14 cellular contexts compared by ENCODE assay signal in genomic region chr22:19176175-19176630, GRCh38. TPM values are rescaled to one million over a fixed set of nuclear protein-coding genes. Genes with fewer than 3 reads are reported as not detected.
DNase-seq lines count a peak whose midpoint lies in the region; ATAC-seq and TF ChIP-seq lines count a peak whose summit lies in the region.
"Had no signal": no experiment of that assay in that cellular context is flagged by ENCODE, and none has a peak within 500 bp of the region (broad histone marks: within the 10 kb centered on the region; RNA-seq: fewer than 3 reads in every experiment).

No MANE protein-coding gene starts in this region.

- H3K79me2 ChIP-seq in hepatocyte, result peaks cover 51% of the 10 kb centered on the region

- TF ChIP-seq CTCF in natural killer cell (IDR thresholded peaks at IDR 0.05) (no peak), hepatocyte (IDR thresholded peaks at IDR 0.05; ENCODE audit: poor library complexity) (no peak)

- H3K9ac ChIP-seq in subcutaneous abdominal adipose tissue (ENCODE audit: low read length in 5 of 5), result no peak overlapping the region

- H3K4me3 Mint-ChIP-seq in natural killer cell treated with Interleukin-12 subunit alpha and Interleukin-12 subunit beta and Interleukin-15 and Interleukin-18, amount 100 ng/mL, for 72 hours, result peak overlapping the region; percentile 63
- no peak overlapping the region for H3K4me3 Mint-ChIP-seq in natural killer cell

- no peaks in the 10 kb centered on the region for H3K36me3 ChIP-seq in hepatocyte (replicated peaks; ENCODE audit: insufficient read depth, low read depth)
- H3K36me3 ChIP-seq in subcutaneous abdominal adipose tissue (ENCODE audit: control insufficient read depth in 5 of 5, insufficient read depth in 5 of 5, low read length in 5 of 5), result peaks cover 0 to 14% (median 6%) of the 10 kb centered on the region in 5 donors
- H3K36me3 ChIP-seq: uterus had no signal

- H2AFZ ChIP-seq in hepatocyte, result no peak overlapping the region

- peaks cover 0 to 2% of the 10 kb centered on the region in 2 donors for H3K27me3 Mint-ChIP-seq in natural killer cell treated with Interleukin-12 subunit alpha and Interleukin-12 subunit beta and Interleukin-15 and Interleukin-18, amount 100 ng/mL, for 72 hours
- H3K27me3 Mint-ChIP-seq in natural killer cell (ENCODE audit: low read depth in 2 of 2), result no peaks in the 10 kb centered on the region

- H3K27ac ChIP-seq in hepatocyte (no peak overlapping the region), subcutaneous abdominal adipose tissue (ENCODE audit: low read depth, low read length) (peak overlapping the region; percentile 37)
- H3K27ac ChIP-seq: uterus had no signal

- TF ChIP-seq POLR2A in Raji (IDR thresholded peaks at IDR 0.05; ENCODE audit: insufficient read depth, low read depth, low read length), result peak; percentile 42

- no peaks in the 10 kb centered on the region for H3K27me3 ChIP-seq in hepatocyte
- no peaks in the 10 kb centered on the region for H3K27me3 ChIP-seq in subcutaneous abdominal adipose tissue (ENCODE audit: control insufficient read depth in 5 of 5, insufficient read depth in 4 of 5, low read length in 5 of 5)
- H3K27me3 ChIP-seq: ascending aorta, spleen, uterus had no signal

- H3K9me3 ChIP-seq in hepatocyte (ENCODE audit: low read depth), result no peaks in the 10 kb centered on the region
- no peaks in the 10 kb centered on the region for H3K9me3 ChIP-seq in subcutaneous abdominal adipose tissue (ENCODE audit: control insufficient read depth in 5 of 5, low read length in 5 of 5)
- H3K9me3 ChIP-seq: ascending aorta, spleen, uterus had no signal

- ATAC-seq in natural killer cell treated with Interleukin-12 subunit alpha and Interleukin-12 subunit beta and Interleukin-15 and Interleukin-18, amount 100 ng/mL, for 72 hours, result no peak
- ATAC-seq in natural killer cell (no peak), GM18870 (IDR thresholded peaks at IDR 0.05; ENCODE audit: unreplicated experiment) (no peak)

- H3K9me2 ChIP-seq in hepatocyte (replicated peaks; ENCODE audit: insufficient read depth), result no peaks in the 10 kb centered on the region

- peaks cover 36% of the 10 kb centered on the region for H3K4me1 ChIP-seq in hepatocyte (ENCODE audit: insufficient read depth)
- H3K4me1 ChIP-seq in subcutaneous abdominal adipose tissue (ENCODE audit: control insufficient read depth in 5 of 5, insufficient read depth in 5 of 5, low read length in 5 of 5), result peaks cover 22 to 80% (median 71%) of the 10 kb centered on the region in 5 donors

- no peak overlapping the region for H3K4me3 ChIP-seq in hepatocyte
- H3K4me3 ChIP-seq in subcutaneous abdominal adipose tissue (ENCODE audit: low read depth in 1 of 5, low read length in 5 of 5), result no peak overlapping the region
- H3K4me3 ChIP-seq: uterus had no signal

- DNase-seq in natural killer cell treated with Interleukin-12 subunit alpha and Interleukin-12 subunit beta and Interleukin-15 and Interleukin-18, amount 100 ng/mL, for 72 hours (ENCODE audit: low spot score), result no peak
- no peak for DNase-seq in natural killer cell
- DNase-seq in hepatocyte (ENCODE audit: low spot score), result peak; percentile 4
- no peak for DNase-seq in NCI-H187 treated with DMSO at 0.1 percent for 48 hours (lab: John Stamatoyannopoulos, UW)
- no peak for DNase-seq in NOMO-1 treated with dmso at 0.1 percent for 144 hours (lab: John Stamatoyannopoulos, UW; ENCODE audit: unreplicated experiment)
- DNase-seq: activated CD4-positive, alpha-beta T cell treated with anti-CD3 and anti-CD28 coated beads for 4 hours; NCI-H345; SHP77 treated with DMSO at 0.1 percent for 48 hours; spleen; uterus had no signal

- no peak overlapping the region for H3K27ac Mint-ChIP-seq in natural killer cell treated with Interleukin-12 subunit alpha and Interleukin-12 subunit beta and Interleukin-15 and Interleukin-18, amount 100 ng/mL, for 72 hours
- H3K27ac Mint-ChIP-seq in natural killer cell, result no peak overlapping the region

- 74% methylated on average over 11 of the region's 11 CpGs for WGBS in hepatocyte (ENCODE audit: low lambda C conversion rate, missing lambda C conversion rate)

- peaks cover 22% of the 10 kb centered on the region for H4K20me1 ChIP-seq in hepatocyte (ENCODE audit: insufficient read depth, poor library complexity, severe bottlenecking)

- intact Hi-C loops in natural killer cell (cut with micrococcal nuclease), result no loop called here

- H3K4me1 Mint-ChIP-seq in natural killer cell treated with Interleukin-12 subunit alpha and Interleukin-12 subunit beta and Interleukin-15 and Interleukin-18, amount 100 ng/mL, for 72 hours (ENCODE audit: low read depth in 2 of 2), result peaks cover 11 to 22% of the 10 kb centered on the region in 2 donors
- peaks cover 16 to 31% of the 10 kb centered on the region in 2 donors for H3K4me1 Mint-ChIP-seq in natural killer cell

- H3K9me3 Mint-ChIP-seq in natural killer cell treated with Interleukin-12 subunit alpha and Interleukin-12 subunit beta and Interleukin-15 and Interleukin-18, amount 100 ng/mL, for 72 hours, result no peaks in the 10 kb centered on the region
- no peaks in the 10 kb centered on the region for H3K9me3 Mint-ChIP-seq in natural killer cell

- no peaks in the 10 kb centered on the region for H3K36me3 Mint-ChIP-seq in natural killer cell treated with Interleukin-12 subunit alpha and Interleukin-12 subunit beta and Interleukin-15 and Interleukin-18, amount 100 ng/mL, for 72 hours
- no peaks in the 10 kb centered on the region for H3K36me3 Mint-ChIP-seq in natural killer cell

- H3K4me2 ChIP-seq in hepatocyte, result peak overlapping the region; percentile 99

RNA-seq across cellular contexts. Expression of gene SLC25A1, which starts 2.3 kb away (rescaled TPM):
- total RNA-seq in natural killer cell treated with Interleukin-12 subunit alpha and Interleukin-12 subunit beta and Interleukin-15 and Interleukin-18, amount 100 ng/mL, for 72 hours, result 10 to 100 TPM; 44.5 to 44.7 TPM
- total RNA-seq in natural killer cell (10 to 100 TPM; 24.8 to 29.6 (median 26.9) TPM), hepatocyte (162 and 187 TPM in 2 replicates)
- polyA plus RNA-seq in hepatocyte, result 395 and 422 TPM in 2 replicates

RNA-seq across cellular contexts. Expression of gene GSC2, which starts 26.1 kb away (rescaled TPM):
- total RNA-seq in natural killer cell treated with Interleukin-12 subunit alpha and Interleukin-12 subunit beta and Interleukin-15 and Interleukin-18, amount 100 ng/mL, for 72 hours, result not detected
- not detected for total RNA-seq in natural killer cell
- not detected in 2 replicates for total RNA-seq in hepatocyte
- not detected in 2 replicates for polyA plus RNA-seq in hepatocyte
- total RNA-seq: ascending aorta, spleen, uterus had no signal
- polyA plus RNA-seq: spleen had no signal

RNA-seq across cellular contexts. Expression of gene ESS2, which starts 31.8 kb away (rescaled TPM):
- 10 to 100 TPM; 30.0 to 38.6 TPM for total RNA-seq in natural killer cell treated with Interleukin-12 subunit alpha and Interleukin-12 subunit beta and Interleukin-15 and Interleukin-18, amount 100 ng/mL, for 72 hours
- total RNA-seq in natural killer cell, result 10 to 100 TPM; 47.6 to 51.6 (median 47.7) TPM
- total RNA-seq in hepatocyte, result 7.6 and 9.0 TPM in 2 replicates
- polyA plus RNA-seq in hepatocyte, result 11.4 and 11.7 TPM in 2 replicates

RNA-seq across cellular contexts. Expression of gene TSSK2, which starts 45.1 kb away (rescaled TPM):
- under 1 TPM in 1 of 2 donors, not detected in 1; 0.39 TPM for total RNA-seq in natural killer cell treated with Interleukin-12 subunit alpha and Interleukin-12 subunit beta and Interleukin-15 and Interleukin-18, amount 100 ng/mL, for 72 hours
- total RNA-seq in natural killer cell (not detected), hepatocyte (not detected in 2 replicates)
- not detected in 2 replicates for polyA plus RNA-seq in hepatocyte
- total RNA-seq: ascending aorta, spleen had no signal

RNA-seq across cellular contexts. Expression of gene DGCR2, which starts 54.0 kb away (rescaled TPM):
- 10 to 100 TPM; 29.6 to 34.6 TPM for total RNA-seq in natural killer cell treated with Interleukin-12 subunit alpha and Interleukin-12 subunit beta and Interleukin-15 and Interleukin-18, amount 100 ng/mL, for 72 hours
- total RNA-seq in natural killer cell, result 10 to 100 TPM; 27.5 to 44.1 (median 41.3) TPM
- total RNA-seq in hepatocyte, result 45.2 and 61.5 TPM in 2 replicates
- polyA plus RNA-seq in hepatocyte, result 62.4 and 67.2 TPM in 2 replicates
